Comparison of ENCODE assay signal across 1 cellular context in genomic region chr20:324177-325042, GRCh38.
TF ChIP-seq lines count a peak whose summit lies in the region.

No MANE protein-coding gene starts in this region.

TF ChIP-seq in HepG2, 621 proteins besides CTCF, POLR2A, EP300 and RAD21 (continued from another document and continues in another):
- TF ChIP-seq ZNF574 (CRISPR knock-in tag; IDR thresholded peaks at IDR 0.05) (peak; percentile 92), MLX (CRISPR knock-in tag; IDR thresholded peaks at IDR 0.05) (peak; percentile 96), NFE2 (CRISPR knock-in tag; IDR thresholded peaks at IDR 0.05) (0 out of 2 replicates have a peak, but pooled peaks have one; percentile 3), AKNA (CRISPR knock-in tag; IDR thresholded peaks at IDR 0.05; ENCODE audit: borderline replicate concordance) (peak; percentile 28; the same call in 1 of the 2 replicates), ZNF20 (CRISPR knock-in tag; IDR thresholded peaks at IDR 0.05) (no peak), RFX3 (CRISPR knock-in tag; IDR thresholded peaks at IDR 0.05) (peak; percentile 35; the same call in 1 of the 2 replicates), FOXK1 (CRISPR knock-in tag; IDR thresholded peaks at IDR 0.05; ENCODE audit: borderline replicate concordance, low read depth) (peak; percentile 90; the same call in 1 of the 2 replicates), NONO (IDR thresholded peaks at IDR 0.05) (no peak), NONO (CRISPR knock-in tag; conservative IDR thresholded peaks at IDR 0.05) (peak; percentile 100), ZSCAN22 (CRISPR knock-in tag; IDR thresholded peaks at IDR 0.05) (peak; percentile 84; the same call in 1 of the 2 replicates), SMAD3 (CRISPR knock-in tag; IDR thresholded peaks at IDR 0.05) (peak; percentile 87), BRD4 (CRISPR knock-in tag; IDR thresholded peaks at IDR 0.05) (peak; percentile 89), SP4 (CRISPR knock-in tag; IDR thresholded peaks at IDR 0.05) (peak; percentile 99), NFATC3 (CRISPR knock-in tag; IDR thresholded peaks at IDR 0.05) (no peak; the same call in 1 of the 2 replicates), ISX (CRISPR knock-in tag; conservative IDR thresholded peaks at IDR 0.05) (peak; percentile 57; the same call in 1 of the 2 replicates), BCL3 (CRISPR knock-in tag; IDR thresholded peaks at IDR 0.05) (peak; percentile 95), ZNF138 (CRISPR knock-in tag; IDR thresholded peaks at IDR 0.05; ENCODE audit: low read depth) (peak; percentile 88), RAD51 (IDR thresholded peaks at IDR 0.05; ENCODE audit: borderline replicate concordance) (no peak), ZNF780A (CRISPR knock-in tag; IDR thresholded peaks at IDR 0.05) (peak; percentile 93), FOXC1 (CRISPR knock-in tag; IDR thresholded peaks at IDR 0.05; ENCODE audit: borderline replicate concordance) (peak; percentile 98), ZNF503 (CRISPR knock-in tag; IDR thresholded peaks at IDR 0.05) (peak; percentile 92), CCDC6 (CRISPR knock-in tag; IDR thresholded peaks at IDR 0.05) (peak; percentile 94), FOXO4 (CRISPR knock-in tag; conservative IDR thresholded peaks at IDR 0.05) (no peak), NR0B2 (CRISPR knock-in tag; IDR thresholded peaks at IDR 0.05) (peak; percentile 100), FLYWCH1 (CRISPR knock-in tag; IDR thresholded peaks at IDR 0.05) (peak; percentile 98), HDAC6 (IDR thresholded peaks at IDR 0.05; ENCODE audit: low read depth, low read length) (no peak), IRF9 (CRISPR knock-in tag; IDR thresholded peaks at IDR 0.05; ENCODE audit: borderline replicate concordance) (peak; percentile 98), ZNF12 (CRISPR knock-in tag; IDR thresholded peaks at IDR 0.05) (peak; percentile 82), ZNF746 (CRISPR knock-in tag; IDR thresholded peaks at IDR 0.05) (peak; percentile 94; the same call in 1 of the 2 replicates), ZNF432 (CRISPR knock-in tag; IDR thresholded peaks at IDR 0.05; ENCODE audit: borderline replicate concordance) (no peak; the same call in 1 of the 2 replicates), RXRA (CRISPR knock-in tag; IDR thresholded peaks at IDR 0.05) (peak; percentile 78), ZNF737 (CRISPR knock-in tag; IDR thresholded peaks at IDR 0.05; ENCODE audit: borderline replicate concordance) (0 out of 2 replicates have a peak, but pooled peaks have one; percentile 49), GTF3A (CRISPR knock-in tag; conservative IDR thresholded peaks at IDR 0.05) (0 out of 2 replicates have a peak, but pooled peaks have one; percentile 82), IKZF1 (IDR thresholded peaks at IDR 0.05) (no peak), SOX13 (IDR thresholded peaks at IDR 0.05) (peak; percentile 19; the same call in 1 of the 2 replicates), SOX13 (CRISPR knock-in tag; conservative IDR thresholded peaks at IDR 0.05 in 1 of 2, IDR thresholded peaks at IDR 0.05 in 1 of 2) (peak in 1 of 2 experiments; percentile 85; a peak in 2 of 4 replicates), NFYB (CRISPR knock-in tag; IDR thresholded peaks at IDR 0.05) (peak; percentile 51), ARID3A (IDR thresholded peaks at IDR 0.05; ENCODE audit: low read depth, low read length) (no peak), PRPF4 (IDR thresholded peaks at IDR 0.05; ENCODE audit: low read depth, low read length, poor library complexity, severe bottlenecking) (no peak), ZFP41 (CRISPR knock-in tag; IDR thresholded peaks at IDR 0.05; ENCODE audit: borderline replicate concordance) (peak; percentile 79; the same call in 1 of the 2 replicates), KMT2B (CRISPR knock-in tag; IDR thresholded peaks at IDR 0.05) (peak; percentile 72), ATF5 (CRISPR knock-in tag; IDR thresholded peaks at IDR 0.05; ENCODE audit: low read depth) (peak; percentile 63; the same call in 1 of the 2 replicates)
